8 cellular contexts compared by ENCODE assay signal in the genomic region with DNA sequence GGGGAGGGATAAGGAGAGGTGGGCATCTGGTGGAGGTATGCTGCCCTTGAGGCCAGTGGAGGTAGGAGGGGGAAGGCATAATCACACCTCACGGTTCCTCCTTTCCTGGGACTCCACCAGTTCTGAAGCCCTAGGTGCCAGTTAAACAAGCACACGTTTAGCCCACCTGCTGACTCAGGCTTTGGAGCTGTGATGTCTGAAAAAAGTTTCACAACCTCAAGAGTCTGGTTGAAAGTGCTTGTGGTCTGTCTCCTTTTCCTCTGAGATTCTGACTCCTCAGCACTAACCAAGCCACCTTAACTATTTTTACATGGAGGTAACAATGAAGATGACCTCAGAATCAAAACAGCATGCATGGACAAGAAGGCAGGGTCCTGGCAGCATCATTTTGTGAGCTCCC. TPM values are rescaled to one million over a fixed set of nuclear protein-coding genes. Genes with fewer than 3 reads are reported as not detected.
DNase-seq lines count a peak whose midpoint lies in the region; ATAC-seq and TF ChIP-seq lines count a peak whose summit lies in the region.

No MANE protein-coding gene starts in this region.

- peaks cover 5% of the 10 kb centered on the region for H3K4me1 Mint-ChIP-seq in activated naive CD4-positive, alpha-beta T cell treated with anti-CD3 and anti-CD28 coated beads for 36 hours (ENCODE audit: low read depth)
- peaks cover 15% of the 10 kb centered on the region for H3K4me1 Mint-ChIP-seq in T-helper 2 cell treated with Interferon-gamma antibody and Interleukin-4, amounts not matched to agents 5 μg/mL and 100 μg/mL, for 36 hours (ENCODE audit: low read depth)
- peaks cover 25 to 27% (median 26%) of the 10 kb centered on the region in 3 donors for H3K4me1 Mint-ChIP-seq in naive B cell

- H3K4me3 ChIP-seq in uterus (no peak overlapping the region), ascending aorta (no peak overlapping the region)

- no peaks in the 10 kb centered on the region for H3K27me3 Mint-ChIP-seq in activated naive CD4-positive, alpha-beta T cell treated with anti-CD3 and anti-CD28 coated beads for 36 hours (ENCODE audit: low read depth)
- no peaks in the 10 kb centered on the region for H3K27me3 Mint-ChIP-seq in T-helper 2 cell treated with Interferon-gamma antibody and Interleukin-4, amounts not matched to agents 5 μg/mL and 100 μg/mL, for 36 hours (ENCODE audit: low read depth)
- no peaks in the 10 kb centered on the region for H3K27me3 Mint-ChIP-seq in naive B cell

- intact Hi-C loops in activated naive CD4-positive, alpha-beta T cell treated with anti-CD3 and anti-CD28 coated beads for 36 hours (cut with micrococcal nuclease): no loop called here
- intact Hi-C loops in uterus (cut with DNase I; ENCODE audit: low total_unique reads) (no loop called here), ascending aorta (cut with DNase I) (no loop called here)

- ATAC-seq in HG02885 (IDR thresholded peaks at IDR 0.05; ENCODE audit: poor library complexity, unreplicated experiment) (peak; percentile 95), naive B cell (ENCODE audit: low read depth in 2 of 2) (peak; percentile 32 to 53)

- H3K36me3 ChIP-seq in uterus (no peaks in the 10 kb centered on the region), ascending aorta (peaks cover 8 to 31% of the 10 kb centered on the region in 2 donors)

- H3K4me3 Mint-ChIP-seq in activated naive CD4-positive, alpha-beta T cell treated with anti-CD3 and anti-CD28 coated beads for 36 hours: no peak overlapping the region
- H3K4me3 Mint-ChIP-seq in T-helper 2 cell treated with Interferon-gamma antibody and Interleukin-4, amounts not matched to agents 5 μg/mL and 100 μg/mL, for 36 hours: peak overlapping the region; percentile 29
- peak overlapping the region in 4 of 8 donors; percentile 11 to 49 (median 39) for H3K4me3 Mint-ChIP-seq in naive B cell

- H3K36me3 Mint-ChIP-seq in activated naive CD4-positive, alpha-beta T cell treated with anti-CD3 and anti-CD28 coated beads for 36 hours (ENCODE audit: low read depth): peaks cover 22% of the 10 kb centered on the region
- peaks cover 48% of the 10 kb centered on the region for H3K36me3 Mint-ChIP-seq in T-helper 2 cell treated with Interferon-gamma antibody and Interleukin-4, amounts not matched to agents 5 μg/mL and 100 μg/mL, for 36 hours (ENCODE audit: low read depth)
- H3K36me3 Mint-ChIP-seq in naive B cell: peaks cover 16 to 18% of the 10 kb centered on the region in 2 donors

- H3K27me3 ChIP-seq in uterus (no peaks in the 10 kb centered on the region), ascending aorta (no peaks in the 10 kb centered on the region)

- H3K4me1 ChIP-seq in uterus (no peaks in the 10 kb centered on the region), ascending aorta (peaks cover 0 to 6% of the 10 kb centered on the region in 2 donors)

- CTCF ChIA-PET in activated naive CD4-positive, alpha-beta T cell treated with anti-CD3 and anti-CD28 coated beads for 36 hours (lab: Charles Lee): no interaction called here

- no peaks in the 10 kb centered on the region for H3K9me3 Mint-ChIP-seq in activated naive CD4-positive, alpha-beta T cell treated with anti-CD3 and anti-CD28 coated beads for 36 hours
- no peaks in the 10 kb centered on the region for H3K9me3 Mint-ChIP-seq in T-helper 2 cell treated with Interferon-gamma antibody and Interleukin-4, amounts not matched to agents 5 μg/mL and 100 μg/mL, for 36 hours
- no peaks in the 10 kb centered on the region for H3K9me3 Mint-ChIP-seq in naive B cell

- no peak for TF ChIP-seq CTCF in uterus (IDR thresholded peaks at IDR 0.05)
- no peak for TF ChIP-seq CTCF in ascending aorta (IDR thresholded peaks at IDR 0.05)

- no peaks in the 10 kb centered on the region for H3K9me3 ChIP-seq in uterus
- no peaks in the 10 kb centered on the region for H3K9me3 ChIP-seq in ascending aorta

- H3K27ac ChIP-seq in uterus (no peak overlapping the region), ascending aorta (peak overlapping the region in 1 of 2 donors; percentile 65)

- no peak overlapping the region for H3K27ac Mint-ChIP-seq in activated naive CD4-positive, alpha-beta T cell treated with anti-CD3 and anti-CD28 coated beads for 36 hours
- no peak overlapping the region for H3K27ac Mint-ChIP-seq in T-helper 2 cell treated with Interferon-gamma antibody and Interleukin-4, amounts not matched to agents 5 μg/mL and 100 μg/mL, for 36 hours
- peak overlapping the region; percentile 57 to 91 (median 74) for H3K27ac Mint-ChIP-seq in naive B cell

- peak; percentile 21 for DNase-seq in activated naive CD4-positive, alpha-beta T cell treated with anti-CD3 and anti-CD28 coated beads for 36 hours
- DNase-seq in activated naive CD4-positive, alpha-beta T cell (lab: John Stamatoyannopoulos, UW): no peak
- peak; percentile 18 for DNase-seq in T-helper 2 cell treated with Interferon-gamma antibody and Interleukin-4, amounts not matched to agents 5 μg/mL and 100 μg/mL, for 36 hours (ENCODE audit: low spot score)
- no peak for DNase-seq in naive B cell
- no peak for DNase-seq in DMS114 treated with DMSO at 0.1 percent for 48 hours (lab: John Stamatoyannopoulos, UW; ENCODE audit: unreplicated experiment)
- DNase-seq in uterus: no peak
- DNase-seq in ascending aorta (ENCODE audit: low spot score in 2 of 2): no peak

- TF ChIP-seq POLR2A in uterus (IDR thresholded peaks at IDR 0.05): no peak

RNA-seq across cellular contexts. Expression of a gene that starts 23.0 kb away (rescaled TPM):
- 10 to 100 TPM; 11.5 to 13.5 TPM for total RNA-seq in activated naive CD4-positive, alpha-beta T cell treated with anti-CD3 and anti-CD28 coated beads for 36 hours
- polyA plus RNA-seq in naive B cell (ENCODE audit: low read depth in 6 of 6): 10 to 100 TPM; 67.0 to 89.0 (median 74.4) TPM
- 10 to 100 TPM; 16.5 to 75.6 (median 31.7) TPM for total RNA-seq in uterus
- total RNA-seq in ascending aorta: 18.9 TPM

Comparison
In these comparisons a context has a peak if more than half of its experiments do, and no peak if none do; other contexts are left out.
1. DNase-seq: peak in activated naive CD4-positive, alpha-beta T cell treated with anti-CD3 and anti-CD28 coated beads for 36 hours (single experiment) and T-helper 2 cell treated with Interferon-gamma antibody and Interleukin-4, amounts not matched to agents 5 μg/mL and 100 μg/mL, for 36 hours (single experiment); none in activated naive CD4-positive, alpha-beta T cell (0 of 4), naive B cell (single experiment), DMS114 treated with DMSO at 0.1 percent for 48 hours (single experiment), uterus (0 of 2) and ascending aorta (0 of 2).
2. H3K27ac Mint-ChIP-seq: peak in naive B cell (6 of 6); none in activated naive CD4-positive, alpha-beta T cell treated with anti-CD3 and anti-CD28 coated beads for 36 hours (single experiment) and T-helper 2 cell treated with Interferon-gamma antibody and Interleukin-4, amounts not matched to agents 5 μg/mL and 100 μg/mL, for 36 hours (single experiment).